ENCODE assay signal across 21 cellular contexts in the genomic region with DNA sequence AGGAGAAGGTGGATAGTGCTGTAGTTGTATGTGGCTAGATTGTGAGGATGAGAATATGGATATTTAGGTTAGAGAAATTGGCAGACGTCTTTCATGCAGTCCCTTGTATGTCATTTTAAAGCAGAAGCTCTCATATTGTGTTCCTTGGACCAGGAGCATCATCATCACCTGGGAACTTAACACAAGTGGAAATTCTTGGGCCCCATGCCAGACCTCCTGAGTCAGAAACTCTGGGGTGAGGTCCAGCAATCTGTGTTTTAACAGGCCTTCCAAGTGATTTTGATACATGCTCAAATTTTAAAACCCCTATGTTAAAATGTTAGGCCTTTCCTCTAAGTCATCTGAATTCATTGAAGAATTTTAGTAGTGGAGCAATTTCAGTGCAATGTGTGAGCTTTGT. TPM values are rescaled to one million over a fixed set of nuclear protein-coding genes. Genes with fewer than 3 reads are reported as not detected.
A peak's percentile ranks its signal among the peaks of the same experiment; 100 is the strongest.
DNase-seq lines count a peak whose midpoint lies in the region; ATAC-seq, FAIRE-seq and TF ChIP-seq lines count a peak whose summit lies in the region.
"Had no signal": no experiment of that assay in that cellular context is flagged by ENCODE, and none has a peak within 500 bp of the region (broad histone marks: within the 10 kb centered on the region; RNA-seq: fewer than 3 reads in every experiment).

No MANE protein-coding gene starts in this region.

- H3K27ac ChIP-seq in effector memory CD4-positive, alpha-beta T cell (ENCODE audit: insufficient read depth, low read length, poor library complexity, severe bottlenecking) = no peak overlapping the region
- H3K27ac ChIP-seq: right atrium auricular region had no signal

- no peak for TF ChIP-seq POLR2A in H54 (IDR thresholded peaks at IDR 0.05; ENCODE audit: low read depth, low read length)

- H3K4me1 ChIP-seq in effector memory CD4-positive, alpha-beta T cell (ENCODE audit: control insufficient read depth, insufficient read depth, low read length, poor library complexity, severe bottlenecking) = no peaks in the 10 kb centered on the region
- H3K4me1 ChIP-seq: right atrium auricular region had no signal

- no peaks in the 10 kb centered on the region for H3K36me3 ChIP-seq in effector memory CD4-positive, alpha-beta T cell (ENCODE audit: control insufficient read depth, insufficient read depth, low read length)
- H3K36me3 ChIP-seq: right atrium auricular region had no signal

- ATAC-seq in HG03135 (IDR thresholded peaks at IDR 0.05; ENCODE audit: unreplicated experiment) = no peak
- ATAC-seq: activated CD4-positive, alpha-beta T cell treated with anti-CD3 and anti-CD28 coated beads for 36 hours; HepG2; stimulated activated naive CD8-positive, alpha-beta T cell treated with anti-CD3 and anti-CD28 coated beads, Interleukin-15, amount 100 ng/mL, for 72 hours had no signal

- no peaks in the 10 kb centered on the region for H3K9me3 ChIP-seq in effector memory CD4-positive, alpha-beta T cell (ENCODE audit: control insufficient read depth, low read length)
- H3K9me3 ChIP-seq: right atrium auricular region had no signal

- no peaks in the 10 kb centered on the region for H3K27me3 ChIP-seq in effector memory CD4-positive, alpha-beta T cell (replicated peaks; ENCODE audit: control insufficient read depth, insufficient read depth, low read length, poor library complexity, severe bottlenecking)
- H3K27me3 ChIP-seq: right atrium auricular region had no signal

- TF ChIP-seq CTCF in astrocyte of the cerebellum (IDR thresholded peaks at IDR 0.05; ENCODE audit: low read depth, low read length, missing control alignments) = no peak

- H3K4me3 ChIP-seq in astrocyte of the cerebellum (ENCODE audit: low read depth, low read length) = no peak overlapping the region
- no peak overlapping the region for H3K4me3 ChIP-seq in effector memory CD4-positive, alpha-beta T cell (ENCODE audit: insufficient read depth, low read depth, low read length, poor library complexity, severe bottlenecking)
- H3K4me3 ChIP-seq: right atrium auricular region had no signal

- DNase-seq in A172 (ENCODE audit: low spot score) (peak; percentile 24), H54 (ENCODE audit: insufficient read length, low spot score) (no peak), astrocyte of the cerebellum (ENCODE audit: low read depth) (peak; percentile 77), iris pigment epithelial cell (ENCODE audit: low read depth) (peak; percentile 35)
- DNase-seq in stimulated activated naive CD4-positive, alpha-beta T cell (lab: John Stamatoyannopoulos, UW) = no peak
- DNase-seq in activated naive CD4-positive, alpha-beta T cell (lab: John Stamatoyannopoulos, UW) = no peak
- DNase-seq in effector memory CD4-positive, alpha-beta T cell = no peak
- DNase-seq: activated CD4-positive, alpha-beta T cell treated with anti-CD3 and anti-CD28 coated beads for 36 hours; activated gamma-delta T cell; aorta; CD4-positive, alpha-beta T cell; islet precursor cell; MV-4-11; NCI-H1930; NCI-H524 treated with DMSO at 0.1 percent for 48 hours; stimulated activated naive CD8-positive, alpha-beta T cell treated with anti-CD3 and anti-CD28 coated beads, Interleukin-15, amount 100 ng/mL, for 72 hours; T1000 had no signal

- in situ Hi-C loops in astrocyte of the cerebellum (cut with HindIII; ENCODE audit: low sequenced_read_pairs) = no loop called here

- FAIRE-seq in H54 (lab: Jason Lieb, UNC) = peak; percentile 66
- FAIRE-seq: HepG2 had no signal

RNA-seq across cellular contexts. Expression of gene JHY, which starts 34.8 kb away (rescaled TPM):
- total RNA-seq in A172 (2014; rRNA removed; shearing (Covaris generic)) = 0.64 and 1.6 TPM in 2 replicates
- total RNA-seq: HepG2, OCI-LY7 had no signal

Comparison
In these comparisons a context has a peak if more than half of its experiments do, and no peak if none do; other contexts are left out.
1. DNase-seq: peak in A172 (single experiment), astrocyte of the cerebellum (single experiment) and iris pigment epithelial cell (single experiment); none in H54 (single experiment), stimulated activated naive CD4-positive, alpha-beta T cell (0 of 6), activated naive CD4-positive, alpha-beta T cell (0 of 4) and effector memory CD4-positive, alpha-beta T cell (0 of 3).